In the genomic region with DNA sequence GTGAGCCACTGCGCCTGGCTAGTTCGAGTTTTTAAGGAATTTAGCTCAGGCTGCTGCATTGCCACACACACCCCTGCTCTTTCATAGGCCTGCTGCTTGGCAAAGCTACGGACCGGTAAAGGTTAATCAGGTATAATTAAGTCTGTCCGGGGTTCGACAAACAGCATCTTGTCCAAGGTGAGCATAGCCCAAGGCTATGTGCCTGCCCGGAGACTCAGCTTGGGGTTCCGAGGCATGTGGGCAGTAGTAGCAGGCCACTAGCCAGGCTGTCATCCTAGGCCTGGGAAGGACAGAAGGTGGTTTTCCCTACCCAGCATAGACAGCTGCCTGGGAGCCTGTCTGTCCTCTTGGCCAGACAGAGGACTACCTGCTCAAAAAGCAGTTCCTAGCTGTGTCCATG, we compare ENCODE assay signal across 29 cellular contexts.
"Had no signal": no experiment of that assay in that cellular context is flagged by ENCODE, and none has a peak within 500 bp of the region (broad histone marks: within the 10 kb centered on the region; RNA-seq: fewer than 3 reads in every experiment).

No MANE protein-coding gene starts in this region.

- DNase-seq: activated CD4-positive, alpha-beta memory T cell treated with anti-CD3 and anti-CD28 coated beads, Interleukin-2, amount 10 ng/mL, durations not matched to agents 7 days and 5 days; activated CD4-positive, alpha-beta T cell treated with anti-CD3 and anti-CD28 coated beads for 1 hour; activated CD4-positive, alpha-beta T cell treated with anti-CD3 and anti-CD28 coated beads for 4 hours; activated CD4-positive, alpha-beta T cell treated with anti-CD3 and anti-CD28 coated beads, Interleukin-2, amount 10 ng/mL, durations not matched to agents 7 days and 5 days; activated CD4-positive, alpha-beta T cell treated with anti-CD3 and anti-CD28 coated beads, Interleukin-2, amount 50 U/mL, for 4 hours; activated effector memory CD4-positive, alpha-beta T cell treated with Interleukin-2 at 50 U/mL for 16 hours; activated naive CD4-positive, alpha-beta T cell treated with anti-CD3 and anti-CD28 coated beads for 36 hours; activated naive CD8-positive, alpha-beta T cell treated with anti-CD3 and anti-CD28 coated beads for 36 hours; activated naive CD8-positive, alpha-beta T cell treated with anti-CD3 and anti-CD28 coated beads, Interleukin-2, amount 50 U/mL, for 24 hours; activated T-cell treated with anti-CD3 and anti-CD28 coated beads, Interleukin-2, amount 50 U/mL, for 4 hours; adrenal gland; amygdala; central memory CD4-positive, alpha-beta T cell; cortex of kidney; dermis blood vessel endothelial cell; effector CD8-positive, alpha-beta T cell; esophagus squamous epithelium; foreskin melanocyte; T-helper 1 cell; T-helper 2 cell had no signal

- ATAC-seq: activated naive CD8-positive, alpha-beta T cell treated with anti-CD3 and anti-CD28 coated beads, Interleukin-2, amount 50 U/mL, for 24 hours; activated T-cell treated with anti-CD3 and anti-CD28 coated beads, Interleukin-2, amount 50 U/mL, for 4 hours; activated T-helper 17 cell treated with anti-CD3 and anti-CD28 coated beads, Interleukin-2, amount 50 U/mL, for 72 hours; gastroesophageal sphincter had no signal

- H3K9me3 ChIP-seq: adrenal gland, ascending aorta, breast epithelium, esophagus squamous epithelium, gastroesophageal sphincter had no signal

- H3K4me3 Mint-ChIP-seq: activated CD4-positive, alpha-beta memory T cell treated with anti-CD3 and anti-CD28 coated beads, Interleukin-2, amount 10 ng/mL, durations not matched to agents 7 days and 5 days; activated CD4-positive, alpha-beta T cell treated with anti-CD3 and anti-CD28 coated beads, Interleukin-2, amount 10 ng/mL, durations not matched to agents 7 days and 5 days; activated naive CD4-positive, alpha-beta T cell treated with anti-CD3 and anti-CD28 coated beads for 36 hours; activated naive CD4-positive, alpha-beta T cell treated with anti-CD3 and anti-CD28 coated beads, Interleukin-2, amount 50 U/mL, for 24 hours; activated naive CD8-positive, alpha-beta T cell treated with anti-CD3 and anti-CD28 coated beads for 36 hours; activated naive CD8-positive, alpha-beta T cell treated with anti-CD3 and anti-CD28 coated beads, Interleukin-2, amount 50 U/mL, for 24 hours; activated T-cell treated with anti-CD3 and anti-CD28 coated beads, Interleukin-2, amount 50 U/mL, for 4 hours; activated T-helper 17 cell treated with anti-CD3 and anti-CD28 coated beads, Interleukin-2, amount 50 U/mL, for 72 hours; brain; WTC11 had no signal

- H3K9me3 Mint-ChIP-seq: activated CD4-positive, alpha-beta memory T cell treated with anti-CD3 and anti-CD28 coated beads, Interleukin-2, amount 10 ng/mL, durations not matched to agents 7 days and 5 days; activated CD4-positive, alpha-beta T cell treated with anti-CD3 and anti-CD28 coated beads, Interleukin-2, amount 10 ng/mL, durations not matched to agents 7 days and 5 days; activated naive CD4-positive, alpha-beta T cell treated with anti-CD3 and anti-CD28 coated beads for 36 hours; activated naive CD4-positive, alpha-beta T cell treated with anti-CD3 and anti-CD28 coated beads, Interleukin-2, amount 50 U/mL, for 24 hours; activated naive CD8-positive, alpha-beta T cell treated with anti-CD3 and anti-CD28 coated beads for 36 hours; activated naive CD8-positive, alpha-beta T cell treated with anti-CD3 and anti-CD28 coated beads, Interleukin-2, amount 50 U/mL, for 24 hours; activated T-cell treated with anti-CD3 and anti-CD28 coated beads, Interleukin-2, amount 50 U/mL, for 4 hours; activated T-helper 17 cell treated with anti-CD3 and anti-CD28 coated beads, Interleukin-2, amount 50 U/mL, for 72 hours; WTC11 had no signal

- H3K27me3 ChIP-seq: adrenal gland, ascending aorta, breast epithelium, cardiac muscle cell, esophagus squamous epithelium, gastroesophageal sphincter had no signal

- H3K36me3 Mint-ChIP-seq: activated naive CD4-positive, alpha-beta T cell treated with anti-CD3 and anti-CD28 coated beads, Interleukin-2, amount 50 U/mL, for 24 hours had no signal

- H3K36me3 ChIP-seq: breast epithelium had no signal

- H3K4me1 ChIP-seq: breast epithelium had no signal

- H3K27me3 Mint-ChIP-seq: activated CD4-positive, alpha-beta memory T cell treated with anti-CD3 and anti-CD28 coated beads, Interleukin-2, amount 10 ng/mL, durations not matched to agents 7 days and 5 days; activated CD4-positive, alpha-beta T cell treated with anti-CD3 and anti-CD28 coated beads, Interleukin-2, amount 10 ng/mL, durations not matched to agents 7 days and 5 days; activated naive CD4-positive, alpha-beta T cell treated with anti-CD3 and anti-CD28 coated beads, Interleukin-2, amount 50 U/mL, for 24 hours; activated naive CD8-positive, alpha-beta T cell treated with anti-CD3 and anti-CD28 coated beads for 36 hours; activated naive CD8-positive, alpha-beta T cell treated with anti-CD3 and anti-CD28 coated beads, Interleukin-2, amount 50 U/mL, for 24 hours; activated T-helper 17 cell treated with anti-CD3 and anti-CD28 coated beads, Interleukin-2, amount 50 U/mL, for 72 hours; brain had no signal

- H3K27ac Mint-ChIP-seq: activated CD4-positive, alpha-beta memory T cell treated with anti-CD3 and anti-CD28 coated beads, Interleukin-2, amount 10 ng/mL, durations not matched to agents 7 days and 5 days; activated CD4-positive, alpha-beta T cell treated with anti-CD3 and anti-CD28 coated beads, Interleukin-2, amount 10 ng/mL, durations not matched to agents 7 days and 5 days; activated naive CD4-positive, alpha-beta T cell treated with anti-CD3 and anti-CD28 coated beads for 36 hours; activated naive CD8-positive, alpha-beta T cell treated with anti-CD3 and anti-CD28 coated beads for 36 hours; activated naive CD8-positive, alpha-beta T cell treated with anti-CD3 and anti-CD28 coated beads, Interleukin-2, amount 50 U/mL, for 24 hours; WTC11 had no signal

- H3K27ac ChIP-seq: ascending aorta, breast epithelium, cardiac muscle cell, epithelial cell of prostate, esophagus squamous epithelium, gastroesophageal sphincter had no signal

- H3K4me3 ChIP-seq: adrenal gland, ascending aorta, breast epithelium, cardiac muscle cell, esophagus squamous epithelium, gastroesophageal sphincter had no signal
